In genomic region chr3:100040846-100041245, GRCh38 we compare ENCODE assay signal across 14 cellular contexts.
A peak's percentile ranks its signal among the peaks of the same experiment; 100 is the strongest.
DNase-seq lines count a peak whose midpoint lies in the region; ATAC-seq, FAIRE-seq and TF ChIP-seq lines count a peak whose summit lies in the region.
"Had no signal": no experiment of that assay in that cellular context is flagged by ENCODE, and none has a peak within 500 bp of the region (broad histone marks: within the 10 kb centered on the region; RNA-seq: fewer than 3 reads in every experiment).

No MANE protein-coding gene starts in this region.

- H3K9me3 Mint-ChIP-seq in Caco-2 (ENCODE audit: unreplicated experiment) (no peaks in the 10 kb centered on the region), astrocyte (ENCODE audit: unreplicated experiment) (no peaks in the 10 kb centered on the region)

- WGBS in right cardiac atrium = 43% methylated on average over 2 of the region's 2 CpGs
- 26 to 67% methylated on average over 2 of the region's 2 CpGs for WGBS in sigmoid colon, 2 donors

- H3K27ac ChIP-seq in astrocyte (ENCODE audit: low read depth, low read length) = peak overlapping the region; percentile 97
- H3K27ac ChIP-seq in right cardiac atrium (ENCODE audit: low read length) = peak overlapping the region; percentile 87
- peak overlapping the region; percentile 78 to 92 (median 89) for H3K27ac ChIP-seq in sigmoid colon

- peak overlapping the region; percentile 82 for H3K9ac ChIP-seq in astrocyte (ENCODE audit: low read length)

- H4K20me1 ChIP-seq in astrocyte (ENCODE audit: insufficient read depth, low read length) = no peaks in the 10 kb centered on the region

- H3K4me3 ChIP-seq in Caco-2 (ENCODE audit: low read depth, low read length) (no peak overlapping the region), astrocyte (ENCODE audit: insufficient read depth, low read depth, low read length) (no peak overlapping the region), right cardiac atrium (ENCODE audit: low read length) (no peak overlapping the region), sigmoid colon (no peak overlapping the region)

- H3K27me3 ChIP-seq in Caco-2 (replicated peaks; ENCODE audit: control insufficient read depth, insufficient read depth, low read length) = no peaks in the 10 kb centered on the region
- no peaks in the 10 kb centered on the region for H3K27me3 ChIP-seq in astrocyte (ENCODE audit: insufficient read depth, low read length)
- H3K27me3 ChIP-seq in right cardiac atrium (ENCODE audit: control insufficient read depth, insufficient read depth) = no peaks in the 10 kb centered on the region
- no peaks in the 10 kb centered on the region for H3K27me3 ChIP-seq in sigmoid colon
- H3K27me3 ChIP-seq: BE2C had no signal

- no peaks in the 10 kb centered on the region for H3K36me3 ChIP-seq in Caco-2 (ENCODE audit: control insufficient read depth, insufficient read depth, low read length)
- no peaks in the 10 kb centered on the region for H3K36me3 ChIP-seq in astrocyte (ENCODE audit: insufficient read depth, low read length)
- H3K36me3 ChIP-seq in sigmoid colon = no peaks in the 10 kb centered on the region
- H3K36me3 ChIP-seq: BE2C had no signal

- H2AFZ ChIP-seq in astrocyte (ENCODE audit: low read depth, low read length) = no peak overlapping the region

- no peak for TF ChIP-seq EP300 in sigmoid colon (IDR thresholded peaks at IDR 0.05)

- H3K79me2 ChIP-seq in astrocyte (ENCODE audit: insufficient read depth, low read length) = no peaks in the 10 kb centered on the region

- peak; percentile 8 to 25 for ATAC-seq in right cardiac atrium
- ATAC-seq in GM18868 (IDR thresholded peaks at IDR 0.05; ENCODE audit: unreplicated experiment) = no peak

- peak overlapping the region; percentile 62 for H3K4me2 ChIP-seq in astrocyte (ENCODE audit: low read length)

- no TSS peak for BruUV-seq in Caco-2 (replicated peaks; lab: Mats Ljungman, UMichigan)

- no peaks in the 10 kb centered on the region for H3K27me3 Mint-ChIP-seq in Caco-2 (ENCODE audit: insufficient read depth, unreplicated experiment)
- no peaks in the 10 kb centered on the region for H3K27me3 Mint-ChIP-seq in astrocyte (ENCODE audit: low read depth, unreplicated experiment)

- H3K9me3 ChIP-seq in Caco-2 (no peaks in the 10 kb centered on the region), astrocyte (ENCODE audit: insufficient read depth, low read depth, low read length) (no peaks in the 10 kb centered on the region), right cardiac atrium (ENCODE audit: control insufficient read depth, low read length) (no peaks in the 10 kb centered on the region), sigmoid colon (no peaks in the 10 kb centered on the region)
- H3K9me3 ChIP-seq: BE2C had no signal

- TF ChIP-seq CTCF in Caco-2 (IDR thresholded peaks at IDR 0.05; ENCODE audit: insufficient read depth in 1 of 2, low read depth in 1 of 2, low read length in 1 of 2, severe bottlenecking in 1 of 2, unreplicated experiment in 1 of 2) = no peak
- TF ChIP-seq CTCF in astrocyte (IDR thresholded peaks at IDR 0.05; ENCODE audit: insufficient read depth, low read depth, low read length) = no peak
- no peak for TF ChIP-seq CTCF in sigmoid colon (IDR thresholded peaks at IDR 0.05)

- H3K4me3 Mint-ChIP-seq in Caco-2 (ENCODE audit: unreplicated experiment) (no peak overlapping the region), astrocyte (ENCODE audit: unreplicated experiment) (no peak overlapping the region)

- H3K4me1 Mint-ChIP-seq in Caco-2 (ENCODE audit: low read depth, unreplicated experiment) (peaks cover 42% of the 10 kb centered on the region), astrocyte (ENCODE audit: low read depth, unreplicated experiment) (peaks cover 63% of the 10 kb centered on the region)

- no peak for DNase-seq in Caco-2
- peak; percentile 87 for DNase-seq in astrocyte (ENCODE audit: low read depth)
- no peak for DNase-seq in right cardiac atrium
- DNase-seq in sigmoid colon = no peak
- DNase-seq in mucosa of gallbladder (ENCODE audit: low spot score) = no peak
- no peak for DNase-seq in retina
- DNase-seq in activated CD4-positive, alpha-beta T cell treated with anti-CD3 and anti-CD28 coated beads, Interleukin-2, amount 50 U/mL, for 48 hours = no peak
- DNase-seq: BE2C; effector CD8-positive, alpha-beta T cell; islet precursor cell; NCI-H510A; stimulated activated CD4-positive, alpha-beta T cell treated with anti-CD3 and anti-CD28 coated beads, Interleukin-4, amount 100 ng/mL, for 4 hours; T-helper 2 cell had no signal

- no peak for TF ChIP-seq POLR2A in sigmoid colon (IDR thresholded peaks at IDR 0.05)

- POLR2A ChIA-PET in Caco-2 (lab: Charles Lee) = interaction anchor here (0.7 kb wide), 1 partner anchor 35 kb away, joined by 4 read pairs; no protein-coding TSS in a partner anchor

- H3K27ac Mint-ChIP-seq in Caco-2 (ENCODE audit: unreplicated experiment) (peak overlapping the region; percentile 87), astrocyte (ENCODE audit: unreplicated experiment) (peak overlapping the region; percentile 96)

- peaks cover 76% of the 10 kb centered on the region for H3K4me1 ChIP-seq in Caco-2
- peaks cover 38% of the 10 kb centered on the region for H3K4me1 ChIP-seq in astrocyte (ENCODE audit: insufficient read depth, low read length)
- peaks cover 4% of the 10 kb centered on the region for H3K4me1 ChIP-seq in right cardiac atrium (ENCODE audit: control insufficient read depth, insufficient read depth, low read length)
- peaks cover 0 to 51% (median 35%) of the 10 kb centered on the region in 4 donors for H3K4me1 ChIP-seq in sigmoid colon

- H3K36me3 Mint-ChIP-seq in Caco-2 (ENCODE audit: insufficient read depth, unreplicated experiment) (no peaks in the 10 kb centered on the region), astrocyte (ENCODE audit: low read depth, unreplicated experiment) (no peaks in the 10 kb centered on the region)

- intact Hi-C loops in Caco-2 (cut with micrococcal nuclease; ENCODE audit: unreplicated experiment) (no loop called here), right cardiac atrium (cut with DNase I) (loop anchor here in 1 of 4 donors (10.0 kb wide), 1 partner anchor 166 kb away; no protein-coding TSS in a partner anchor), sigmoid colon (cut with DNase I) (loop anchor here (5.0 kb wide), 3 partner anchors 79 to 179 kb away; no protein-coding TSS in a partner anchor)

- CTCF ChIA-PET in Caco-2 (lab: Charles Lee) = interaction anchor here (0.9 to 1.1 kb wide), 2 partner anchors 13 to 213 kb away, joined by 4 to 5 read pairs; no protein-coding TSS in a partner anchor

- no peak for FAIRE-seq in astrocyte (lab: Jason Lieb, UNC)
